ENCODE assay signal across 14 cellular contexts in genomic region chr10:78996449-78997129, GRCh38.
"Had no signal": no experiment of that assay in that cellular context is flagged by ENCODE, and none has a peak within 500 bp of the region (broad histone marks: within the 10 kb centered on the region; RNA-seq: fewer than 3 reads in every experiment).

No MANE protein-coding gene starts in this region.

- H3K27ac ChIP-seq: hepatocyte, lower lobe of right lung, stomach, thoracic aorta had no signal

- H3K4me2 ChIP-seq: hepatocyte had no signal

- H3K9me3 ChIP-seq: lower lobe of right lung, stomach, thoracic aorta had no signal

- ATAC-seq: activated CD8-positive, alpha-beta T cell treated with anti-CD3 and anti-CD28 coated beads for 36 hours; lower lobe of right lung had no signal

- H3K4me3 ChIP-seq: hepatocyte, lower lobe of right lung, stomach, thoracic aorta had no signal

- H3K79me2 ChIP-seq: hepatocyte had no signal

- H3K27me3 ChIP-seq: hepatocyte, stomach had no signal

- H2AFZ ChIP-seq: hepatocyte had no signal

- H3K4me1 ChIP-seq: stomach had no signal

- H3K36me3 ChIP-seq: lower lobe of right lung, stomach, thoracic aorta had no signal

- DNase-seq: activated CD4-positive, alpha-beta T cell treated with anti-CD3 and anti-CD28 coated beads for 4 hours; activated CD8-positive, alpha-beta memory T cell treated with anti-CD3 and anti-CD28 coated beads, Interleukin-2, amount 50 U/mL, for 4 hours; activated CD8-positive, alpha-beta T cell treated with anti-CD3 and anti-CD28 coated beads for 36 hours; activated naive CD4-positive, alpha-beta T cell; cortex of kidney; effector CD8-positive, alpha-beta T cell; lower lobe of right lung; naive B cell; occipital lobe; stimulated activated CD4-positive, alpha-beta T cell treated with anti-CD3 and anti-CD28 coated beads, Interleukin-15, amount 100 ng/mL, for 24 hours; stimulated activated CD4-positive, alpha-beta T cell treated with anti-CD3 and anti-CD28 coated beads, Interleukin-4, amount 100 ng/mL, for 24 hours; stomach had no signal
